ENCODE assay signal across 17 cellular contexts in the genomic region with DNA sequence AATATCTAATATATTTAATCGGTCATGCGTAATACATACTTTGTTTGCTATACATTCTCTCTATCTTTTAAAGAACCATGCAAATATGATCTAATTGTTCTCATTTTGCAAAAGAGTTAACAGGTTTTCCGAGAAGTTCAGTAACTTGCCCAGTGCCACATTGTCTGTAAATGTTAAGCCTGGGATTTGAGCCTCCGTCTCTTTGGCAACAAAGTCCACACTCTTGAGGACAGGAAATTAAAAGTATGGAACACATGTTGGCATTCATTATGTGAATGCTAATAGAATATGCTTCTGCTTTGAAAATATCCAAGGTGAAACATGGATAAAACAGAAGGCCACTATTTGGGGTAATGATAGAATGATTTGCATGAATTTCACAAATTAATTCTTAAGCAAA.
A peak's percentile ranks its signal among the peaks of the same experiment; 100 is the strongest.
DNase-seq lines count a peak whose midpoint lies in the region; ATAC-seq and TF ChIP-seq lines count a peak whose summit lies in the region.
"Had no signal": no experiment of that assay in that cellular context is flagged by ENCODE, and none has a peak within 500 bp of the region (broad histone marks: within the 10 kb centered on the region; RNA-seq: fewer than 3 reads in every experiment).

No MANE protein-coding gene starts in this region.

- H3K4me1 ChIP-seq in GM23338 (ENCODE audit: insufficient read depth) (peaks cover 17% of the 10 kb centered on the region), prostate gland (replicated peaks) (no peaks in the 10 kb centered on the region)
- H3K4me1 ChIP-seq: A549; BLaER1 treated with 17β-estradiol and CSF1 and Interleukin-3, amounts not matched to agents 10 nM and 100 nM; Caco-2 had no signal

- no peaks in the 10 kb centered on the region for H3K9me3 Mint-ChIP-seq in GM23338
- H3K9me3 Mint-ChIP-seq in WTC11 = no peaks in the 10 kb centered on the region

- no peak for TF ChIP-seq POLR2A in prostate gland (IDR thresholded peaks at IDR 0.05)

- H3K9me3 ChIP-seq in prostate gland = no peaks in the 10 kb centered on the region
- H3K9me3 ChIP-seq: A549; BLaER1 treated with 17β-estradiol and CSF1 and Interleukin-3, amounts not matched to agents 10 nM and 100 nM; Caco-2 had no signal

- H3K4me1 Mint-ChIP-seq in GM23338 = peaks cover 37% of the 10 kb centered on the region
- peaks cover 26% of the 10 kb centered on the region for H3K4me1 Mint-ChIP-seq in WTC11
- H3K4me1 Mint-ChIP-seq: B cell had no signal

- no peak overlapping the region for H3K4me3 ChIP-seq in GM23338
- H3K4me3 ChIP-seq in prostate gland = no peak overlapping the region
- H3K4me3 ChIP-seq: A549; BLaER1 treated with 17β-estradiol and CSF1 and Interleukin-3, amounts not matched to agents 10 nM and 100 nM had no signal

- TF ChIP-seq CTCF in GM23338 (conservative IDR thresholded peaks at IDR 0.05; ENCODE audit: low read depth in 2 of 2) (no peak), WTC11 (IDR thresholded peaks at IDR 0.05) (no peak), prostate gland (IDR thresholded peaks at IDR 0.05) (no peak)

- H3K36me3 Mint-ChIP-seq in GM23338 (ENCODE audit: low read depth) = no peaks in the 10 kb centered on the region
- H3K36me3 Mint-ChIP-seq in WTC11 = no peaks in the 10 kb centered on the region
- H3K36me3 Mint-ChIP-seq: CD8-positive, alpha-beta T cell had no signal

- no peak overlapping the region; the same call in 1 of the 2 replicates for H3K4me2 ChIP-seq in GM23338
- H3K4me2 ChIP-seq: A549; BLaER1 treated with 17β-estradiol and CSF1 and Interleukin-3, amounts not matched to agents 10 nM and 100 nM had no signal

- H3K9me2 ChIP-seq in GM23338 (ENCODE audit: insufficient read depth) = no peaks in the 10 kb centered on the region

- H3K27me3 ChIP-seq in GM23338 (ENCODE audit: insufficient read depth) (no peaks in the 10 kb centered on the region), prostate gland (replicated peaks; ENCODE audit: insufficient read depth) (no peaks in the 10 kb centered on the region)
- H3K27me3 ChIP-seq: BLaER1 treated with 17β-estradiol and CSF1 and Interleukin-3, amounts not matched to agents 10 nM and 100 nM had no signal

- no peaks in the 10 kb centered on the region for H3K79me2 ChIP-seq in GM23338 (replicated peaks; ENCODE audit: insufficient read depth)

- H3K4me3 Mint-ChIP-seq in GM23338 (no peak overlapping the region), WTC11 (no peak overlapping the region)
- H3K4me3 Mint-ChIP-seq: B cell; CD4-positive, alpha-beta T cell; CD8-positive, alpha-beta T cell had no signal

- no peaks in the 10 kb centered on the region for H4K20me1 ChIP-seq in GM23338 (replicated peaks; ENCODE audit: insufficient read depth)
- H4K20me1 ChIP-seq: BLaER1 treated with 17β-estradiol and CSF1 and Interleukin-3, amounts not matched to agents 10 nM and 100 nM had no signal

- no peak overlapping the region for H2AFZ ChIP-seq in GM23338

- DNase-seq in GM23338 (ENCODE audit: low spot score) (no peak), NCI-H446 treated with DMSO at 0.1 percent for 48 hours (lab: John Stamatoyannopoulos, UW) (peak; percentile 44), WTC11 (ENCODE audit: low spot score) (no peak), cardiac septum (ENCODE audit: low spot score) (no peak), prostate gland (ENCODE audit: low spot score) (no peak)
- DNase-seq: AML-193; Caco-2; Calu3; CD4-positive, alpha-beta T cell; CD8-positive, alpha-beta T cell; DMS79 treated with DMSO at 0.1 percent for 48 hours; GF-D8 had no signal

- H3K36me3 ChIP-seq in GM23338 (ENCODE audit: insufficient read depth) (no peaks in the 10 kb centered on the region), prostate gland (no peaks in the 10 kb centered on the region)
- H3K36me3 ChIP-seq: BLaER1 treated with 17β-estradiol and CSF1 and Interleukin-3, amounts not matched to agents 10 nM and 100 nM had no signal

- no peaks in the 10 kb centered on the region for H3K27me3 Mint-ChIP-seq in GM23338 (ENCODE audit: insufficient read depth, low read depth, poor library complexity)
- H3K27me3 Mint-ChIP-seq in WTC11 (ENCODE audit: low read depth) = no peaks in the 10 kb centered on the region
- H3K27me3 Mint-ChIP-seq: B cell; CD4-positive, alpha-beta T cell had no signal

- 92% methylated on average over 4 of the region's 4 CpGs for WGBS in prostate gland

- intact Hi-C loops in cardiac septum (cut with DNase I) (no loop called here), prostate gland (cut with DNase I) (no loop called here)

- CTCF ChIA-PET in WTC11 (lab: Charles Lee) = no interaction called here

- POLR2A ChIA-PET in WTC11 (lab: Charles Lee) = no interaction called here

- H3K27ac ChIP-seq in GM23338 (ENCODE audit: low read depth) (no peak overlapping the region), prostate gland (no peak overlapping the region)
- H3K27ac ChIP-seq: 22Rv1; A549; BLaER1 treated with 17β-estradiol and CSF1 and Interleukin-3, amounts not matched to agents 10 nM and 100 nM; C4-2B had no signal

- ATAC-seq in GM23338 (no peak), WTC11 (no peak)
- ATAC-seq: A549; CD8-positive, alpha-beta T cell had no signal

- H3F3A ChIP-seq in GM23338 (replicated peaks; ENCODE audit: low read depth) = no peaks in the 10 kb centered on the region

- H3K27ac Mint-ChIP-seq in GM23338 (peak overlapping the region; percentile 62; the same call in 1 of the 2 replicates), WTC11 (0 out of 2 replicates have a peak overlapping the region, but pooled peaks have one; percentile 26)
- H3K27ac Mint-ChIP-seq: B cell; CD4-positive, alpha-beta T cell; CD8-positive, alpha-beta T cell had no signal

TF ChIP-seq in GM23338, 12 proteins besides CTCF, POLR2A, EP300 and RAD21 (continues in another document):
- TF ChIP-seq POLR2AphosphoS5 (IDR thresholded peaks at IDR 0.05; ENCODE audit: low read depth) (no peak), STAT1 (IDR thresholded peaks at IDR 0.05; ENCODE audit: unreplicated experiment) (no peak), ZNF331 (CRISPR knock-in tag; IDR thresholded peaks at IDR 0.05; ENCODE audit: low read depth) (no peak), ZNF114 (CRISPR knock-in tag; IDR thresholded peaks at IDR 0.05) (no peak), REST (IDR thresholded peaks at IDR 0.05; ENCODE audit: unreplicated experiment) (no peak), EZH2phosphoT487 (IDR thresholded peaks at IDR 0.05; ENCODE audit: unreplicated experiment) (no peak), CREB1 (CRISPR knock-in tag; IDR thresholded peaks at IDR 0.05; ENCODE audit: low read depth) (no peak)

TF ChIP-seq in WTC11, 78 proteins besides CTCF, POLR2A, EP300 and RAD21 (continues in another document):
- TF ChIP-seq, protein P1, sequence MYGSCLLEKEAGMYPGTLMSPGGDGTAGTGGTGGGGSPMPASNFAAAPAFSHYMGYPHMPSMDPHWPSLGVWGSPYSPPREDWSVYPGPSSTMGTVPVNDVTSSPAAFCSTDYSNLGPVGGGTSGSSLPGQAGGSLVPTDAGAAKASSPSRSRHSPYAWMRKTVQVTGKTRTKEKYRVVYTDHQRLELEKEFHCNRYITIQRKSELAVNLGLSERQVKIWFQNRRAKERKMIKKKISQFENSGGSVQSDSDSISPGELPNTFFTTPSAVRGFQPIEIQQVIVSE (CRISPR knock-in tag; IDR thresholded peaks at IDR 0.05; ENCODE audit: borderline replicate concordance) = no peak
- TF ChIP-seq, protein P2, sequence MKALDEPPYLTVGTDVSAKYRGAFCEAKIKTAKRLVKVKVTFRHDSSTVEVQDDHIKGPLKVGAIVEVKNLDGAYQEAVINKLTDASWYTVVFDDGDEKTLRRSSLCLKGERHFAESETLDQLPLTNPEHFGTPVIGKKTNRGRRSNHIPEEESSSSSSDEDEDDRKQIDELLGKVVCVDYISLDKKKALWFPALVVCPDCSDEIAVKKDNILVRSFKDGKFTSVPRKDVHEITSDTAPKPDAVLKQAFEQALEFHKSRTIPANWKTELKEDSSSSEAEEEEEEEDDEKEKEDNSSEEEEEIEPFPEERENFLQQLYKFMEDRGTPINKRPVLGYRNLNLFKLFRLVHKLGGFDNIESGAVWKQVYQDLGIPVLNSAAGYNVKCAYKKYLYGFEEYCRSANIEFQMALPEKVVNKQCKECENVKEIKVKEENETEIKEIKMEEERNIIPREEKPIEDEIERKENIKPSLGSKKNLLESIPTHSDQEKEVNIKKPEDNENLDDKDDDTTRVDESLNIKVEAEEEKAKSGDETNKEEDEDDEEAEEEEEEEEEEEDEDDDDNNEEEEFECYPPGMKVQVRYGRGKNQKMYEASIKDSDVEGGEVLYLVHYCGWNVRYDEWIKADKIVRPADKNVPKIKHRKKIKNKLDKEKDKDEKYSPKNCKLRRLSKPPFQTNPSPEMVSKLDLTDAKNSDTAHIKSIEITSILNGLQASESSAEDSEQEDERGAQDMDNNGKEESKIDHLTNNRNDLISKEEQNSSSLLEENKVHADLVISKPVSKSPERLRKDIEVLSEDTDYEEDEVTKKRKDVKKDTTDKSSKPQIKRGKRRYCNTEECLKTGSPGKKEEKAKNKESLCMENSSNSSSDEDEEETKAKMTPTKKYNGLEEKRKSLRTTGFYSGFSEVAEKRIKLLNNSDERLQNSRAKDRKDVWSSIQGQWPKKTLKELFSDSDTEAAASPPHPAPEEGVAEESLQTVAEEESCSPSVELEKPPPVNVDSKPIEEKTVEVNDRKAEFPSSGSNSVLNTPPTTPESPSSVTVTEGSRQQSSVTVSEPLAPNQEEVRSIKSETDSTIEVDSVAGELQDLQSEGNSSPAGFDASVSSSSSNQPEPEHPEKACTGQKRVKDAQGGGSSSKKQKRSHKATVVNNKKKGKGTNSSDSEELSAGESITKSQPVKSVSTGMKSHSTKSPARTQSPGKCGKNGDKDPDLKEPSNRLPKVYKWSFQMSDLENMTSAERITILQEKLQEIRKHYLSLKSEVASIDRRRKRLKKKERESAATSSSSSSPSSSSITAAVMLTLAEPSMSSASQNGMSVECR (CRISPR knock-in tag; IDR thresholded peaks at IDR 0.05; ENCODE audit: borderline replicate concordance) = no peak
- TF ChIP-seq HMGXB4 (CRISPR knock-in tag; IDR thresholded peaks at IDR 0.05) = no peak
